ENCODE assay signal across 1 cellular context in genomic region chr7:99827040-99827778, GRCh38.
A peak's percentile ranks its signal among the peaks of the same experiment; 100 is the strongest.
TF ChIP-seq lines count a peak whose summit lies in the region.

No MANE protein-coding gene starts in this region.

TF ChIP-seq in HepG2, 621 proteins besides CTCF, POLR2A, EP300 and RAD21 (continued from another document and continues in another):
- no peak for TF ChIP-seq SNAPC4 (CRISPR knock-in tag; IDR thresholded peaks at IDR 0.05)
- no peak for TF ChIP-seq SCMH1 (CRISPR knock-in tag; IDR thresholded peaks at IDR 0.05; ENCODE audit: borderline replicate concordance)
- TF ChIP-seq ZNF597 (CRISPR knock-in tag; IDR thresholded peaks at IDR 0.05): no peak
- TF ChIP-seq ZNF713 (CRISPR knock-in tag; IDR thresholded peaks at IDR 0.05): no peak
- peak; percentile 46 for TF ChIP-seq ONECUT2 (CRISPR knock-in tag; IDR thresholded peaks at IDR 0.05)
- no peak for TF ChIP-seq BORCS8-MEF2B (CRISPR knock-in tag; IDR thresholded peaks at IDR 0.05)
- no peak; the same call in 1 of the 2 replicates for TF ChIP-seq FLYWCH1 (CRISPR knock-in tag; IDR thresholded peaks at IDR 0.05)
- no peak for TF ChIP-seq MED8 (CRISPR knock-in tag; IDR thresholded peaks at IDR 0.05; ENCODE audit: insufficient replicate concordance)
- TF ChIP-seq SATB2 (CRISPR knock-in tag; IDR thresholded peaks at IDR 0.05): no peak
- no peak for TF ChIP-seq GABPA (IDR thresholded peaks at IDR 0.05; ENCODE audit: low read depth, low read length)
- no peak for TF ChIP-seq GABPA (CRISPR knock-in tag; IDR thresholded peaks at IDR 0.05; ENCODE audit: low read depth)
- no peak for TF ChIP-seq SP4 (CRISPR knock-in tag; IDR thresholded peaks at IDR 0.05)
- peak; percentile 76; the same call in 1 of the 2 replicates for TF ChIP-seq ZNF124 (CRISPR knock-in tag; IDR thresholded peaks at IDR 0.05)
- TF ChIP-seq ZBTB20 (CRISPR knock-in tag; IDR thresholded peaks at IDR 0.05; ENCODE audit: borderline replicate concordance, low read depth): no peak; the same call in 1 of the 2 replicates
- peak; percentile 99 for TF ChIP-seq NFIC (IDR thresholded peaks at IDR 0.05; ENCODE audit: low read length)
- TF ChIP-seq HHEX (CRISPR knock-in tag; IDR thresholded peaks at IDR 0.05): no peak
- no peak for TF ChIP-seq PRMT3 (CRISPR knock-in tag; IDR thresholded peaks at IDR 0.05; ENCODE audit: borderline replicate concordance, low read depth)
- TF ChIP-seq ARID5B (CRISPR knock-in tag; IDR thresholded peaks at IDR 0.05): peak; percentile 93
- no peak for TF ChIP-seq TEAD3 (CRISPR knock-in tag; optimal IDR thresholded peaks at IDR 0.05; ENCODE audit: borderline replicate concordance)
- TF ChIP-seq MLX (CRISPR knock-in tag; IDR thresholded peaks at IDR 0.05): no peak
- no peak for TF ChIP-seq HES4 (CRISPR knock-in tag; IDR thresholded peaks at IDR 0.05; ENCODE audit: borderline replicate concordance)
- no peak for TF ChIP-seq JUND (CRISPR knock-in tag; IDR thresholded peaks at IDR 0.05)
- 0 out of 2 replicates have a peak, but pooled peaks have one; percentile 38 for TF ChIP-seq ZMYM3 (CRISPR knock-in tag; IDR thresholded peaks at IDR 0.05)
- TF ChIP-seq HINFP (CRISPR knock-in tag; IDR thresholded peaks at IDR 0.05; ENCODE audit: low read depth): no peak
- TF ChIP-seq ATM (IDR thresholded peaks at IDR 0.05; ENCODE audit: borderline replicate concordance): no peak
- TF ChIP-seq ZNF24 (IDR thresholded peaks at IDR 0.05): no peak
- TF ChIP-seq FOXC1 (CRISPR knock-in tag; IDR thresholded peaks at IDR 0.05; ENCODE audit: borderline replicate concordance): no peak
- no peak for TF ChIP-seq ZNF256 (CRISPR knock-in tag; conservative IDR thresholded peaks at IDR 0.05)
- no peak for TF ChIP-seq CSRNP1 (CRISPR knock-in tag; IDR thresholded peaks at IDR 0.05)
- TF ChIP-seq RBAK (CRISPR knock-in tag; IDR thresholded peaks at IDR 0.05): no peak
- peak; percentile 85 for TF ChIP-seq RFX5 (IDR thresholded peaks at IDR 0.05; ENCODE audit: low read depth, low read length)
- TF ChIP-seq ZNF512B (CRISPR knock-in tag; IDR thresholded peaks at IDR 0.05; ENCODE audit: borderline replicate concordance): no peak
- TF ChIP-seq ZNF282 (IDR thresholded peaks at IDR 0.05; ENCODE audit: partially characterized antibody): no peak
- no peak for TF ChIP-seq CC2D1A (CRISPR knock-in tag; IDR thresholded peaks at IDR 0.05)
- TF ChIP-seq NCOA1 (CRISPR knock-in tag; IDR thresholded peaks at IDR 0.05): peak; percentile 90
- TF ChIP-seq NFYC (CRISPR knock-in tag; IDR thresholded peaks at IDR 0.05): no peak
- no peak for TF ChIP-seq NCOA5 (CRISPR knock-in tag; IDR thresholded peaks at IDR 0.05)
- no peak for TF ChIP-seq ZNF740 (CRISPR knock-in tag; IDR thresholded peaks at IDR 0.05)
- TF ChIP-seq MBD4 (IDR thresholded peaks at IDR 0.05; ENCODE audit: borderline replicate concordance, low read length): no peak
- TF ChIP-seq ZNF558 (CRISPR knock-in tag; IDR thresholded peaks at IDR 0.05; ENCODE audit: borderline replicate concordance): no peak
- TF ChIP-seq ZNF660 (CRISPR knock-in tag; IDR thresholded peaks at IDR 0.05; ENCODE audit: borderline replicate concordance, low read depth): no peak
- peak; percentile 94 for TF ChIP-seq ZNF362 (CRISPR knock-in tag; IDR thresholded peaks at IDR 0.05; ENCODE audit: borderline replicate concordance)
- no peak for TF ChIP-seq SP5 (CRISPR knock-in tag; IDR thresholded peaks at IDR 0.05; ENCODE audit: borderline replicate concordance, low read depth)
